1 cellular context compared by ENCODE assay signal in the genomic region with DNA sequence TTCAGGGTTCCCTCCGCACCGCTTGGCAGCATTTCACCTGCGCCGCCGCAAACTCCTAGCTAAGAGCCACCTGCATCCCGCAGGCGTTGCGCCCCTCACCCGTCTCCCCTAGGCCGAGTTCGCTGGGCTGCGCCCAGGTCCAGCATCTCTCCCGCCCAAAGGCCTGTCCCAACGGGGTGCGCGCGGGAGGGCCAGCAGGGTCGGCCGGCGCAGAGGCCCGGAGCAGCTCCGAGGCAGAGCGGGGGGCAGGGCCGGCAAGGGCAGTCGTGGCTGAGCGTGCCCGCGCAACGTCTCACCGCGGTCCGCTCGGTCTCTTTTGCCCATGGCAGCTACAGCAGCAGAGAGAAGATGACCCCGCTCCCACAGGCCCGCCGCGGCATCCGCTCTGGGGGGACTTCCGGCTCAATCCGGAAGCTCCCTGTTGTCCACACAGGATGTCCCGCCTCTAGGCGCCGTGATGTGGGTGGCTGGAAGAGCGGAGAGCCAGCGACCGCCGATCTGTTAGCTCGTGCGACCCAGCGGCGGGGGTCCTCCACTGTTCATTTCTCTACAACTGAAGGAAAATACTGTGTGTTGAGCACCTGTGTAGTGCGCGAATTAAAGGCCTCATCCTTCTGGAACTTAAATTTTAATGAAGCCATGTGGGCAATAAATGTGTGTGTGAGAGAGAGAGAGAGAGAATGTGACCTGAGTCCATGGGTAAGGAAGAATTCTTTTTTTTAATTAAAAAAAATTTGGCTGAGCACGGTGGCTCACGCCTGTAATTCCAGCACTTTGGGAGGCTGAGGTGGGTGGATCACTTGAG.
TF ChIP-seq lines count a peak whose summit lies in the region.

A gene (minus strand): TSS at position 387 of the 805 bp plus-strand sequence. CDS start 63 bp downstream, at position 324.

TF ChIP-seq in K562, 482 proteins besides CTCF, POLR2A, EP300 and RAD21 (continued from another document and continues in another):
- TF ChIP-seq, protein P1, sequence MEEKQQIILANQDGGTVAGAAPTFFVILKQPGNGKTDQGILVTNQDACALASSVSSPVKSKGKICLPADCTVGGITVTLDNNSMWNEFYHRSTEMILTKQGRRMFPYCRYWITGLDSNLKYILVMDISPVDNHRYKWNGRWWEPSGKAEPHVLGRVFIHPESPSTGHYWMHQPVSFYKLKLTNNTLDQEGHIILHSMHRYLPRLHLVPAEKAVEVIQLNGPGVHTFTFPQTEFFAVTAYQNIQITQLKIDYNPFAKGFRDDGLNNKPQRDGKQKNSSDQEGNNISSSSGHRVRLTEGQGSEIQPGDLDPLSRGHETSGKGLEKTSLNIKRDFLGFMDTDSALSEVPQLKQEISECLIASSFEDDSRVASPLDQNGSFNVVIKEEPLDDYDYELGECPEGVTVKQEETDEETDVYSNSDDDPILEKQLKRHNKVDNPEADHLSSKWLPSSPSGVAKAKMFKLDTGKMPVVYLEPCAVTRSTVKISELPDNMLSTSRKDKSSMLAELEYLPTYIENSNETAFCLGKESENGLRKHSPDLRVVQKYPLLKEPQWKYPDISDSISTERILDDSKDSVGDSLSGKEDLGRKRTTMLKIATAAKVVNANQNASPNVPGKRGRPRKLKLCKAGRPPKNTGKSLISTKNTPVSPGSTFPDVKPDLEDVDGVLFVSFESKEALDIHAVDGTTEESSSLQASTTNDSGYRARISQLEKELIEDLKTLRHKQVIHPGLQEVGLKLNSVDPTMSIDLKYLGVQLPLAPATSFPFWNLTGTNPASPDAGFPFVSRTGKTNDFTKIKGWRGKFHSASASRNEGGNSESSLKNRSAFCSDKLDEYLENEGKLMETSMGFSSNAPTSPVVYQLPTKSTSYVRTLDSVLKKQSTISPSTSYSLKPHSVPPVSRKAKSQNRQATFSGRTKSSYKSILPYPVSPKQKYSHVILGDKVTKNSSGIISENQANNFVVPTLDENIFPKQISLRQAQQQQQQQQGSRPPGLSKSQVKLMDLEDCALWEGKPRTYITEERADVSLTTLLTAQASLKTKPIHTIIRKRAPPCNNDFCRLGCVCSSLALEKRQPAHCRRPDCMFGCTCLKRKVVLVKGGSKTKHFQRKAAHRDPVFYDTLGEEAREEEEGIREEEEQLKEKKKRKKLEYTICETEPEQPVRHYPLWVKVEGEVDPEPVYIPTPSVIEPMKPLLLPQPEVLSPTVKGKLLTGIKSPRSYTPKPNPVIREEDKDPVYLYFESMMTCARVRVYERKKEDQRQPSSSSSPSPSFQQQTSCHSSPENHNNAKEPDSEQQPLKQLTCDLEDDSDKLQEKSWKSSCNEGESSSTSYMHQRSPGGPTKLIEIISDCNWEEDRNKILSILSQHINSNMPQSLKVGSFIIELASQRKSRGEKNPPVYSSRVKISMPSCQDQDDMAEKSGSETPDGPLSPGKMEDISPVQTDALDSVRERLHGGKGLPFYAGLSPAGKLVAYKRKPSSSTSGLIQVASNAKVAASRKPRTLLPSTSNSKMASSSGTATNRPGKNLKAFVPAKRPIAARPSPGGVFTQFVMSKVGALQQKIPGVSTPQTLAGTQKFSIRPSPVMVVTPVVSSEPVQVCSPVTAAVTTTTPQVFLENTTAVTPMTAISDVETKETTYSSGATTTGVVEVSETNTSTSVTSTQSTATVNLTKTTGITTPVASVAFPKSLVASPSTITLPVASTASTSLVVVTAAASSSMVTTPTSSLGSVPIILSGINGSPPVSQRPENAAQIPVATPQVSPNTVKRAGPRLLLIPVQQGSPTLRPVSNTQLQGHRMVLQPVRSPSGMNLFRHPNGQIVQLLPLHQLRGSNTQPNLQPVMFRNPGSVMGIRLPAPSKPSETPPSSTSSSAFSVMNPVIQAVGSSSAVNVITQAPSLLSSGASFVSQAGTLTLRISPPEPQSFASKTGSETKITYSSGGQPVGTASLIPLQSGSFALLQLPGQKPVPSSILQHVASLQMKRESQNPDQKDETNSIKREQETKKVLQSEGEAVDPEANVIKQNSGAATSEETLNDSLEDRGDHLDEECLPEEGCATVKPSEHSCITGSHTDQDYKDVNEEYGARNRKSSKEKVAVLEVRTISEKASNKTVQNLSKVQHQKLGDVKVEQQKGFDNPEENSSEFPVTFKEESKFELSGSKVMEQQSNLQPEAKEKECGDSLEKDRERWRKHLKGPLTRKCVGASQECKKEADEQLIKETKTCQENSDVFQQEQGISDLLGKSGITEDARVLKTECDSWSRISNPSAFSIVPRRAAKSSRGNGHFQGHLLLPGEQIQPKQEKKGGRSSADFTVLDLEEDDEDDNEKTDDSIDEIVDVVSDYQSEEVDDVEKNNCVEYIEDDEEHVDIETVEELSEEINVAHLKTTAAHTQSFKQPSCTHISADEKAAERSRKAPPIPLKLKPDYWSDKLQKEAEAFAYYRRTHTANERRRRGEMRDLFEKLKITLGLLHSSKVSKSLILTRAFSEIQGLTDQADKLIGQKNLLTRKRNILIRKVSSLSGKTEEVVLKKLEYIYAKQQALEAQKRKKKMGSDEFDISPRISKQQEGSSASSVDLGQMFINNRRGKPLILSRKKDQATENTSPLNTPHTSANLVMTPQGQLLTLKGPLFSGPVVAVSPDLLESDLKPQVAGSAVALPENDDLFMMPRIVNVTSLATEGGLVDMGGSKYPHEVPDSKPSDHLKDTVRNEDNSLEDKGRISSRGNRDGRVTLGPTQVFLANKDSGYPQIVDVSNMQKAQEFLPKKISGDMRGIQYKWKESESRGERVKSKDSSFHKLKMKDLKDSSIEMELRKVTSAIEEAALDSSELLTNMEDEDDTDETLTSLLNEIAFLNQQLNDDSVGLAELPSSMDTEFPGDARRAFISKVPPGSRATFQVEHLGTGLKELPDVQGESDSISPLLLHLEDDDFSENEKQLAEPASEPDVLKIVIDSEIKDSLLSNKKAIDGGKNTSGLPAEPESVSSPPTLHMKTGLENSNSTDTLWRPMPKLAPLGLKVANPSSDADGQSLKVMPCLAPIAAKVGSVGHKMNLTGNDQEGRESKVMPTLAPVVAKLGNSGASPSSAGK (IDR thresholded peaks at IDR 0.05), result peak; percentile 61; the same call in 1 of the 2 replicates
- peak; percentile 53 for TF ChIP-seq HCFC1 (IDR thresholded peaks at IDR 0.05; ENCODE audit: low read depth, low read length)
- TF ChIP-seq SAFB (IDR thresholded peaks at IDR 0.05; ENCODE audit: borderline replicate concordance, low read depth, low read length), result no peak
- TF ChIP-seq HDAC1 (IDR thresholded peaks at IDR 0.05), result peak in 1 of 2 experiments; percentile 77; a peak in 1 of 4 replicates
- no peak for TF ChIP-seq ZNF507 (tag; conservative IDR thresholded peaks at IDR 0.05)
- no peak for TF ChIP-seq TAF7 (tag; IDR thresholded peaks at IDR 0.05)
- no peak for TF ChIP-seq HDAC8 (tag; IDR thresholded peaks at IDR 0.05)
- no peak for TF ChIP-seq ZNF780A (CRISPR knock-in tag; IDR thresholded peaks at IDR 0.05)
- 0 out of 2 replicates have a peak, but pooled peaks have one; percentile 18 for TF ChIP-seq FOXJ2 (tag; IDR thresholded peaks at IDR 0.05)
- TF ChIP-seq SMARCB1 (IDR thresholded peaks at IDR 0.05; ENCODE audit: insufficient read length, low read depth), result no peak
- TF ChIP-seq, protein P2, sequence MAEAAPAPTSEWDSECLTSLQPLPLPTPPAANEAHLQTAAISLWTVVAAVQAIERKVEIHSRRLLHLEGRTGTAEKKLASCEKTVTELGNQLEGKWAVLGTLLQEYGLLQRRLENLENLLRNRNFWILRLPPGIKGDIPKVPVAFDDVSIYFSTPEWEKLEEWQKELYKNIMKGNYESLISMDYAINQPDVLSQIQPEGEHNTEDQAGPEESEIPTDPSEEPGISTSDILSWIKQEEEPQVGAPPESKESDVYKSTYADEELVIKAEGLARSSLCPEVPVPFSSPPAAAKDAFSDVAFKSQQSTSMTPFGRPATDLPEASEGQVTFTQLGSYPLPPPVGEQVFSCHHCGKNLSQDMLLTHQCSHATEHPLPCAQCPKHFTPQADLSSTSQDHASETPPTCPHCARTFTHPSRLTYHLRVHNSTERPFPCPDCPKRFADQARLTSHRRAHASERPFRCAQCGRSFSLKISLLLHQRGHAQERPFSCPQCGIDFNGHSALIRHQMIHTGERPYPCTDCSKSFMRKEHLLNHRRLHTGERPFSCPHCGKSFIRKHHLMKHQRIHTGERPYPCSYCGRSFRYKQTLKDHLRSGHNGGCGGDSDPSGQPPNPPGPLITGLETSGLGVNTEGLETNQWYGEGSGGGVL (CRISPR knock-in tag; IDR thresholded peaks at IDR 0.05), result no peak
- no peak for TF ChIP-seq ZNF408 (CRISPR knock-in tag; IDR thresholded peaks at IDR 0.05; ENCODE audit: low read depth)
- TF ChIP-seq ZNF12 (CRISPR knock-in tag; IDR thresholded peaks at IDR 0.05), result peak; percentile 32; the same call in 1 of the 2 replicates
- TF ChIP-seq ZNF57 (CRISPR knock-in tag; IDR thresholded peaks at IDR 0.05), result no peak
- TF ChIP-seq, protein P3, sequence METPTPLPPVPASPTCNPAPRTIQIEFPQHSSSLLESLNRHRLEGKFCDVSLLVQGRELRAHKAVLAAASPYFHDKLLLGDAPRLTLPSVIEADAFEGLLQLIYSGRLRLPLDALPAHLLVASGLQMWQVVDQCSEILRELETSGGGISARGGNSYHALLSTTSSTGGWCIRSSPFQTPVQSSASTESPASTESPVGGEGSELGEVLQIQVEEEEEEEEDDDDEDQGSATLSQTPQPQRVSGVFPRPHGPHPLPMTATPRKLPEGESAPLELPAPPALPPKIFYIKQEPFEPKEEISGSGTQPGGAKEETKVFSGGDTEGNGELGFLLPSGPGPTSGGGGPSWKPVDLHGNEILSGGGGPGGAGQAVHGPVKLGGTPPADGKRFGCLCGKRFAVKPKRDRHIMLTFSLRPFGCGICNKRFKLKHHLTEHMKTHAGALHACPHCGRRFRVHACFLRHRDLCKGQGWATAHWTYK (CRISPR knock-in tag; IDR thresholded peaks at IDR 0.05), result 0 out of 2 replicates have a peak, but pooled peaks have one; percentile 19
- no peak for TF ChIP-seq ZNF316 (IDR thresholded peaks at IDR 0.05)
- no peak for TF ChIP-seq TRIM24 (IDR thresholded peaks at IDR 0.05)
- no peak; the same call in none of the 2 replicates for TF ChIP-seq BHLHE40 (IDR thresholded peaks at IDR 0.05; ENCODE audit: low read length)
- no peak for TF ChIP-seq JUN (IDR thresholded peaks at IDR 0.05; ENCODE audit: borderline replicate concordance, low read depth, low read length)
- no peak for TF ChIP-seq JUN (CRISPR knock-in tag; IDR thresholded peaks at IDR 0.05; ENCODE audit: borderline replicate concordance)
- no peak for TF ChIP-seq SMAD2 (IDR thresholded peaks at IDR 0.05; ENCODE audit: low read depth, low read length)
- no peak for TF ChIP-seq SMARCA4 (IDR thresholded peaks at IDR 0.05)
- TF ChIP-seq CTBP1 (IDR thresholded peaks at IDR 0.05; ENCODE audit: borderline replicate concordance), result peak; percentile 24; the same call in 1 of the 2 replicates
- peak; percentile 38; the same call in 1 of the 2 replicates for TF ChIP-seq DPF2 (IDR thresholded peaks at IDR 0.05)
- TF ChIP-seq SRSF7 (optimal IDR thresholded peaks at IDR 0.05; ENCODE audit: low read depth, low read length), result no peak
- no peak for TF ChIP-seq BCOR (IDR thresholded peaks at IDR 0.05)
- no peak for TF ChIP-seq MYBL2 (IDR thresholded peaks at IDR 0.05; ENCODE audit: low read depth)
- no peak for TF ChIP-seq MYBL2 (CRISPR knock-in tag; IDR thresholded peaks at IDR 0.05; ENCODE audit: borderline replicate concordance)
- TF ChIP-seq, protein P4, sequence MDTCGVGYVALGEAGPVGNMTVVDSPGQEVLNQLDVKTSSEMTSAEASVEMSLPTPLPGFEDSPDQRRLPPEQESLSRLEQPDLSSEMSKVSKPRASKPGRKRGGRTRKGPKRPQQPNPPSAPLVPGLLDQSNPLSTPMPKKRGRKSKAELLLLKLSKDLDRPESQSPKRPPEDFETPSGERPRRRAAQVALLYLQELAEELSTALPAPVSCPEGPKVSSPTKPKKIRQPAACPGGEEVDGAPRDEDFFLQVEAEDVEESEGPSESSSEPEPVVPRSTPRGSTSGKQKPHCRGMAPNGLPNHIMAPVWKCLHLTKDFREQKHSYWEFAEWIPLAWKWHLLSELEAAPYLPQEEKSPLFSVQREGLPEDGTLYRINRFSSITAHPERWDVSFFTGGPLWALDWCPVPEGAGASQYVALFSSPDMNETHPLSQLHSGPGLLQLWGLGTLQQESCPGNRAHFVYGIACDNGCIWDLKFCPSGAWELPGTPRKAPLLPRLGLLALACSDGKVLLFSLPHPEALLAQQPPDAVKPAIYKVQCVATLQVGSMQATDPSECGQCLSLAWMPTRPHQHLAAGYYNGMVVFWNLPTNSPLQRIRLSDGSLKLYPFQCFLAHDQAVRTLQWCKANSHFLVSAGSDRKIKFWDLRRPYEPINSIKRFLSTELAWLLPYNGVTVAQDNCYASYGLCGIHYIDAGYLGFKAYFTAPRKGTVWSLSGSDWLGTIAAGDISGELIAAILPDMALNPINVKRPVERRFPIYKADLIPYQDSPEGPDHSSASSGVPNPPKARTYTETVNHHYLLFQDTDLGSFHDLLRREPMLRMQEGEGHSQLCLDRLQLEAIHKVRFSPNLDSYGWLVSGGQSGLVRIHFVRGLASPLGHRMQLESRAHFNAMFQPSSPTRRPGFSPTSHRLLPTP (IDR thresholded peaks at IDR 0.05; ENCODE audit: borderline replicate concordance, extremely low read depth, insufficient read length), result no peak
- no peak for TF ChIP-seq ZNF77 (CRISPR knock-in tag; IDR thresholded peaks at IDR 0.05)
- TF ChIP-seq, protein P5, sequence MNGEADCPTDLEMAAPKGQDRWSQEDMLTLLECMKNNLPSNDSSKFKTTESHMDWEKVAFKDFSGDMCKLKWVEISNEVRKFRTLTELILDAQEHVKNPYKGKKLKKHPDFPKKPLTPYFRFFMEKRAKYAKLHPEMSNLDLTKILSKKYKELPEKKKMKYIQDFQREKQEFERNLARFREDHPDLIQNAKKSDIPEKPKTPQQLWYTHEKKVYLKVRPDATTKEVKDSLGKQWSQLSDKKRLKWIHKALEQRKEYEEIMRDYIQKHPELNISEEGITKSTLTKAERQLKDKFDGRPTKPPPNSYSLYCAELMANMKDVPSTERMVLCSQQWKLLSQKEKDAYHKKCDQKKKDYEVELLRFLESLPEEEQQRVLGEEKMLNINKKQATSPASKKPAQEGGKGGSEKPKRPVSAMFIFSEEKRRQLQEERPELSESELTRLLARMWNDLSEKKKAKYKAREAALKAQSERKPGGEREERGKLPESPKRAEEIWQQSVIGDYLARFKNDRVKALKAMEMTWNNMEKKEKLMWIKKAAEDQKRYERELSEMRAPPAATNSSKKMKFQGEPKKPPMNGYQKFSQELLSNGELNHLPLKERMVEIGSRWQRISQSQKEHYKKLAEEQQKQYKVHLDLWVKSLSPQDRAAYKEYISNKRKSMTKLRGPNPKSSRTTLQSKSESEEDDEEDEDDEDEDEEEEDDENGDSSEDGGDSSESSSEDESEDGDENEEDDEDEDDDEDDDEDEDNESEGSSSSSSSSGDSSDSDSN (IDR thresholded peaks at IDR 0.05; ENCODE audit: borderline replicate concordance in 1 of 2, low read depth in 2 of 2, low read length in 2 of 2), result 0 out of 4 replicates have a peak, but pooled peaks of 1 of the 2 experiments have one; percentile 41
- TF ChIP-seq, protein P6, sequence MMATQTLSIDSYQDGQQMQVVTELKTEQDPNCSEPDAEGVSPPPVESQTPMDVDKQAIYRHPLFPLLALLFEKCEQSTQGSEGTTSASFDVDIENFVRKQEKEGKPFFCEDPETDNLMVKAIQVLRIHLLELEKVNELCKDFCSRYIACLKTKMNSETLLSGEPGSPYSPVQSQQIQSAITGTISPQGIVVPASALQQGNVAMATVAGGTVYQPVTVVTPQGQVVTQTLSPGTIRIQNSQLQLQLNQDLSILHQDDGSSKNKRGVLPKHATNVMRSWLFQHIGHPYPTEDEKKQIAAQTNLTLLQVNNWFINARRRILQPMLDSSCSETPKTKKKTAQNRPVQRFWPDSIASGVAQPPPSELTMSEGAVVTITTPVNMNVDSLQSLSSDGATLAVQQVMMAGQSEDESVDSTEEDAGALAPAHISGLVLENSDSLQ (IDR thresholded peaks at IDR 0.05), result peak; percentile 50; the same call in 1 of the 2 replicates
